In the genomic region with DNA sequence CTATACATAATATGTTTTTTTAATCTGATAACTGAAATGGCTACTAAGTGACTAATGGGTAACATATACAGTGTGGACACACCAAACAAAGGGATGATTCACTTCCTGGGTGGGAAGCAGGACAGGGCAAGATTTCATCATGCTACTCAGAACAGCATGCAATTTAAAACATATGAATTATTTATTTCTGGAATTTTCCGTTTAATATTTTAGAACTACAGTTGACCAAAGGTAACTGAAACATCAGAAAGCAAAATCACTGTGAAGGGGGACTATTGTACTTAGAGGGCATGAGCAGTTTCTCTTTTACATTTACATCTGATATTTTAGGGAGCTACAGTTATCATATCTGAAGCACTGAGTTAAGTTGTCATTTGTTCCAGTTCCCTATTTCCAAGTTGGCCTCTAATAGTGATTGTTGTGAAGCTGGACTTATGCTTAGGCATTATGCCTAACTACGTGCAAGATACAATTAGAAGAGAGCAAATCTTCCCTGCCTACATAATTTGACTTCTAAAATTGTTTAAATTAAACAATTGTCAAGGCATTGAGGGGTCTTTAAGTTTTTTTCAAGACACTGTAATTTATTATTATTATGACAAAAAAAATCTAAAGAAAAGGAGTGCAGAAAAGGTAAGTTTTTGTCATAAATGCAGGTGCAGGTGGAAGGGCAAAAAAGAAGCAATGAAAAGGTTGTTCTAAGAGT, we compare ENCODE assay signal across 1 cellular context.
A peak's percentile ranks its signal among the peaks of the same experiment; 100 is the strongest.
TF ChIP-seq lines count a peak whose summit lies in the region.

No MANE protein-coding gene starts in this region.

TF ChIP-seq in K562, 482 proteins besides CTCF, POLR2A, EP300 and RAD21 (continued from another document and continues in another):
- no peak for TF ChIP-seq POLR3G (IDR thresholded peaks at IDR 0.05; ENCODE audit: extremely low read depth, insufficient read length, insufficient replicate concordance)
- TF ChIP-seq ZNF444 (CRISPR knock-in tag; IDR thresholded peaks at IDR 0.05): no peak
- TF ChIP-seq HDAC3 (IDR thresholded peaks at IDR 0.05; ENCODE audit: borderline replicate concordance, partially characterized antibody): no peak
- TF ChIP-seq DIDO1 (tag; IDR thresholded peaks at IDR 0.05; ENCODE audit: low read depth): no peak
- TF ChIP-seq ZNF41 (CRISPR knock-in tag; conservative IDR thresholded peaks at IDR 0.05): no peak
- TF ChIP-seq NFE2L1 (tag; IDR thresholded peaks at IDR 0.05; ENCODE audit: borderline replicate concordance, low read depth): no peak
- no peak for TF ChIP-seq SAP30 (IDR thresholded peaks at IDR 0.05; ENCODE audit: borderline replicate concordance, insufficient read depth, low read depth, low read length, poor library complexity, severe bottlenecking)
- TF ChIP-seq TAL1 (IDR thresholded peaks at IDR 0.05): no peak
- TF ChIP-seq OTX1 (CRISPR knock-in tag; IDR thresholded peaks at IDR 0.05): no peak
- no peak for TF ChIP-seq TSC22D4 (tag; IDR thresholded peaks at IDR 0.05)
- peak; percentile 95 for TF ChIP-seq SOX6 (IDR thresholded peaks at IDR 0.05)
- TF ChIP-seq TFAM (CRISPR knock-in tag; conservative IDR thresholded peaks at IDR 0.05): no peak
- TF ChIP-seq SRSF3 (IDR thresholded peaks at IDR 0.05; ENCODE audit: insufficient read depth, low read length): no peak
- TF ChIP-seq PHB2 (IDR thresholded peaks at IDR 0.05; ENCODE audit: low read depth): no peak
- no peak for TF ChIP-seq RBM14 (IDR thresholded peaks at IDR 0.05; ENCODE audit: borderline replicate concordance, insufficient read depth, low read depth, low read length)
- TF ChIP-seq PML (IDR thresholded peaks at IDR 0.05; ENCODE audit: low read length): no peak
- no peak for TF ChIP-seq ZNF764 (CRISPR knock-in tag; IDR thresholded peaks at IDR 0.05; ENCODE audit: low read depth)
- no peak for TF ChIP-seq ZZZ3 (IDR thresholded peaks at IDR 0.05)
- TF ChIP-seq JUND (IDR thresholded peaks at IDR 0.05; ENCODE audit: borderline replicate concordance, low read depth, low read length): peak; percentile 92
- peak; percentile 86; the same call in 1 of the 3 replicates for TF ChIP-seq JUND (tag; IDR thresholded peaks at IDR 0.05; ENCODE audit: borderline replicate concordance, low read depth, low read length)
- no peak for TF ChIP-seq NR2C2 (CRISPR knock-in tag; IDR thresholded peaks at IDR 0.05)
- TF ChIP-seq NR2C2 (tag; IDR thresholded peaks at IDR 0.05): peak; percentile 58
- TF ChIP-seq ETV6 (IDR thresholded peaks at IDR 0.05; ENCODE audit: borderline replicate concordance in 1 of 2, low read depth in 2 of 2, low read length in 1 of 2): no peak
- no peak for TF ChIP-seq ETV6 (CRISPR knock-in tag; IDR thresholded peaks at IDR 0.05; ENCODE audit: borderline replicate concordance)
- no peak for TF ChIP-seq MAZ (CRISPR knock-in tag; conservative IDR thresholded peaks at IDR 0.05 in 1 of 2, IDR thresholded peaks at IDR 0.05 in 1 of 2)
- TF ChIP-seq U2AF1 (optimal IDR thresholded peaks at IDR 0.05; ENCODE audit: low read depth, low read length): no peak
- no peak for TF ChIP-seq WHSC1 (IDR thresholded peaks at IDR 0.05; ENCODE audit: low read length)
- no peak for TF ChIP-seq HNRNPH1 (optimal IDR thresholded peaks at IDR 0.05; ENCODE audit: low read depth, low read length)
- TF ChIP-seq, protein P1, sequence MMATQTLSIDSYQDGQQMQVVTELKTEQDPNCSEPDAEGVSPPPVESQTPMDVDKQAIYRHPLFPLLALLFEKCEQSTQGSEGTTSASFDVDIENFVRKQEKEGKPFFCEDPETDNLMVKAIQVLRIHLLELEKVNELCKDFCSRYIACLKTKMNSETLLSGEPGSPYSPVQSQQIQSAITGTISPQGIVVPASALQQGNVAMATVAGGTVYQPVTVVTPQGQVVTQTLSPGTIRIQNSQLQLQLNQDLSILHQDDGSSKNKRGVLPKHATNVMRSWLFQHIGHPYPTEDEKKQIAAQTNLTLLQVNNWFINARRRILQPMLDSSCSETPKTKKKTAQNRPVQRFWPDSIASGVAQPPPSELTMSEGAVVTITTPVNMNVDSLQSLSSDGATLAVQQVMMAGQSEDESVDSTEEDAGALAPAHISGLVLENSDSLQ (IDR thresholded peaks at IDR 0.05): no peak
- TF ChIP-seq POLR2G (IDR thresholded peaks at IDR 0.05; ENCODE audit: low read depth, low read length): no peak
- TF ChIP-seq CBX5 (IDR thresholded peaks at IDR 0.05; ENCODE audit: borderline replicate concordance, low read depth): no peak
- TF ChIP-seq ZNF77 (CRISPR knock-in tag; IDR thresholded peaks at IDR 0.05): no peak
- no peak for TF ChIP-seq ZNF23 (CRISPR knock-in tag; IDR thresholded peaks at IDR 0.05)
- TF ChIP-seq HLTF (IDR thresholded peaks at IDR 0.05): no peak
- no peak for TF ChIP-seq NFIX (CRISPR knock-in tag; IDR thresholded peaks at IDR 0.05; ENCODE audit: low read depth)
- no peak for TF ChIP-seq STAG1 (CRISPR knock-in tag; IDR thresholded peaks at IDR 0.05; ENCODE audit: borderline replicate concordance)
- TF ChIP-seq, protein P2, sequence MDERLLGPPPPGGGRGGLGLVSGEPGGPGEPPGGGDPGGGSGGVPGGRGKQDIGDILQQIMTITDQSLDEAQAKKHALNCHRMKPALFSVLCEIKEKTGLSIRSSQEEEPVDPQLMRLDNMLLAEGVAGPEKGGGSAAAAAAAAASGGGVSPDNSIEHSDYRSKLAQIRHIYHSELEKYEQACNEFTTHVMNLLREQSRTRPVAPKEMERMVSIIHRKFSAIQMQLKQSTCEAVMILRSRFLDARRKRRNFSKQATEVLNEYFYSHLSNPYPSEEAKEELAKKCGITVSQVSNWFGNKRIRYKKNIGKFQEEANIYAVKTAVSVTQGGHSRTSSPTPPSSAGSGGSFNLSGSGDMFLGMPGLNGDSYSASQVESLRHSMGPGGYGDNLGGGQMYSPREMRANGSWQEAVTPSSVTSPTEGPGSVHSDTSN (CRISPR knock-in tag; IDR thresholded peaks at IDR 0.05; ENCODE audit: low read depth): no peak
- TF ChIP-seq, protein P2 (tag; conservative IDR thresholded peaks at IDR 0.05; ENCODE audit: low read depth): no peak
- TF ChIP-seq FOXA3 (CRISPR knock-in tag; conservative IDR thresholded peaks at IDR 0.05 in 1 of 2, IDR thresholded peaks at IDR 0.05 in 1 of 2): peak in 1 of 2 experiments; percentile 35; a peak in 2 of 4 replicates
- no peak for TF ChIP-seq HDAC8 (tag; IDR thresholded peaks at IDR 0.05)
- no peak for TF ChIP-seq TEAD2 (tag; IDR thresholded peaks at IDR 0.05)
- no peak for TF ChIP-seq MAFG (tag; conservative IDR thresholded peaks at IDR 0.05)
- TF ChIP-seq SIRT6 (IDR thresholded peaks at IDR 0.05; ENCODE audit: low read depth, low read length): no peak
- TF ChIP-seq ZNF146 (CRISPR knock-in tag; IDR thresholded peaks at IDR 0.05; ENCODE audit: unreplicated experiment): no peak
- TF ChIP-seq, protein P3, sequence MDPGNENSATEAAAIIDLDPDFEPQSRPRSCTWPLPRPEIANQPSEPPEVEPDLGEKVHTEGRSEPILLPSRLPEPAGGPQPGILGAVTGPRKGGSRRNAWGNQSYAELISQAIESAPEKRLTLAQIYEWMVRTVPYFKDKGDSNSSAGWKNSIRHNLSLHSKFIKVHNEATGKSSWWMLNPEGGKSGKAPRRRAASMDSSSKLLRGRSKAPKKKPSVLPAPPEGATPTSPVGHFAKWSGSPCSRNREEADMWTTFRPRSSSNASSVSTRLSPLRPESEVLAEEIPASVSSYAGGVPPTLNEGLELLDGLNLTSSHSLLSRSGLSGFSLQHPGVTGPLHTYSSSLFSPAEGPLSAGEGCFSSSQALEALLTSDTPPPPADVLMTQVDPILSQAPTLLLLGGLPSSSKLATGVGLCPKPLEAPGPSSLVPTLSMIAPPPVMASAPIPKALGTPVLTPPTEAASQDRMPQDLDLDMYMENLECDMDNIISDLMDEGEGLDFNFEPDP (CRISPR knock-in tag; IDR thresholded peaks at IDR 0.05): no peak
- TF ChIP-seq GTF2E2 (tag; IDR thresholded peaks at IDR 0.05): peak; percentile 78
- TF ChIP-seq HNRNPL (IDR thresholded peaks at IDR 0.05; ENCODE audit: low read depth, low read length): no peak
- no peak for TF ChIP-seq ZFP30 (CRISPR knock-in tag; IDR thresholded peaks at IDR 0.05; ENCODE audit: borderline replicate concordance)
- no peak for TF ChIP-seq ZNF133 (CRISPR knock-in tag; IDR thresholded peaks at IDR 0.05)
- TF ChIP-seq ZBTB17 (CRISPR knock-in tag; IDR thresholded peaks at IDR 0.05): no peak
- no peak for TF ChIP-seq TARDBP (IDR thresholded peaks at IDR 0.05)
- TF ChIP-seq CSDE1 (IDR thresholded peaks at IDR 0.05): no peak
- TF ChIP-seq, protein P4, sequence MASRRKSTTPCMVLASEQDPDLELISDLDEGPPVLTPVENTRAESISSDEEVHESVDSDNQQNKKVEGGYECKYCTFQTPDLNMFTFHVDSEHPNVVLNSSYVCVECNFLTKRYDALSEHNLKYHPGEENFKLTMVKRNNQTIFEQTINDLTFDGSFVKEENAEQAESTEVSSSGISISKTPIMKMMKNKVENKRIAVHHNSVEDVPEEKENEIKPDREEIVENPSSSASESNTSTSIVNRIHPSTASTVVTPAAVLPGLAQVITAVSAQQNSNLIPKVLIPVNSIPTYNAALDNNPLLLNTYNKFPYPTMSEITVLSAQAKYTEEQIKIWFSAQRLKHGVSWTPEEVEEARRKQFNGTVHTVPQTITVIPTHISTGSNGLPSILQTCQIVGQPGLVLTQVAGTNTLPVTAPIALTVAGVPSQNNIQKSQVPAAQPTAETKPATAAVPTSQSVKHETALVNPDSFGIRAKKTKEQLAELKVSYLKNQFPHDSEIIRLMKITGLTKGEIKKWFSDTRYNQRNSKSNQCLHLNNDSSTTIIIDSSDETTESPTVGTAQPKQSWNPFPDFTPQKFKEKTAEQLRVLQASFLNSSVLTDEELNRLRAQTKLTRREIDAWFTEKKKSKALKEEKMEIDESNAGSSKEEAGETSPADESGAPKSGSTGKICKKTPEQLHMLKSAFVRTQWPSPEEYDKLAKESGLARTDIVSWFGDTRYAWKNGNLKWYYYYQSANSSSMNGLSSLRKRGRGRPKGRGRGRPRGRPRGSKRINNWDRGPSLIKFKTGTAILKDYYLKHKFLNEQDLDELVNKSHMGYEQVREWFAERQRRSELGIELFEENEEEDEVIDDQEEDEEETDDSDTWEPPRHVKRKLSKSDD (conservative IDR thresholded peaks at IDR 0.05; ENCODE audit: low read length): no peak
- TF ChIP-seq, protein P5, sequence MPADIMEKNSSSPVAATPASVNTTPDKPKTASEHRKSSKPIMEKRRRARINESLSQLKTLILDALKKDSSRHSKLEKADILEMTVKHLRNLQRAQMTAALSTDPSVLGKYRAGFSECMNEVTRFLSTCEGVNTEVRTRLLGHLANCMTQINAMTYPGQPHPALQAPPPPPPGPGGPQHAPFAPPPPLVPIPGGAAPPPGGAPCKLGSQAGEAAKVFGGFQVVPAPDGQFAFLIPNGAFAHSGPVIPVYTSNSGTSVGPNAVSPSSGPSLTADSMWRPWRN (IDR thresholded peaks at IDR 0.05; ENCODE audit: low read depth): no peak
- TF ChIP-seq, protein P6, sequence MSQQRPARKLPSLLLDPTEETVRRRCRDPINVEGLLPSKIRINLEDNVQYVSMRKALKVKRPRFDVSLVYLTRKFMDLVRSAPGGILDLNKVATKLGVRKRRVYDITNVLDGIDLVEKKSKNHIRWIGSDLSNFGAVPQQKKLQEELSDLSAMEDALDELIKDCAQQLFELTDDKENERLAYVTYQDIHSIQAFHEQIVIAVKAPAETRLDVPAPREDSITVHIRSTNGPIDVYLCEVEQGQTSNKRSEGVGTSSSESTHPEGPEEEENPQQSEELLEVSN (IDR thresholded peaks at IDR 0.05; ENCODE audit: borderline replicate concordance in 1 of 2, extremely low read depth in 1 of 2, insufficient read depth in 1 of 2, insufficient read length in 1 of 2, low read depth in 1 of 2, low read length in 1 of 2, poor library complexity in 1 of 2, severe bottlenecking in 1 of 2): no peak
- TF ChIP-seq ZNF586 (CRISPR knock-in tag; conservative IDR thresholded peaks at IDR 0.05): no peak
